In genomic region chr1:15965228-15965767, GRCh38 we compare ENCODE assay signal across 8 cellular contexts. TPM values are rescaled to one million over a fixed set of nuclear protein-coding genes. Genes with fewer than 3 reads are reported as not detected.
DNase-seq lines count a peak whose midpoint lies in the region; ATAC-seq and TF ChIP-seq lines count a peak whose summit lies in the region.

No MANE protein-coding gene starts in this region.

- peak; percentile 42 for DNase-seq in activated CD4-positive, alpha-beta T cell treated with anti-CD3 and anti-CD28 coated beads for 36 hours
- no peak for DNase-seq in activated CD4-positive, alpha-beta T cell treated with anti-CD3 and anti-CD28 coated beads, Interleukin-2, amount 50 U/mL, for 4 hours
- DNase-seq in left ventricle myocardium inferior = no peak
- DNase-seq in stomach = no peak
- DNase-seq in BE2C = no peak

- ATAC-seq in activated CD4-positive, alpha-beta T cell treated with anti-CD3 and anti-CD28 coated beads for 36 hours = peak; percentile 28
- ATAC-seq in GM19463 (IDR thresholded peaks at IDR 0.05; ENCODE audit: unreplicated experiment) (no peak), GM18511 (IDR thresholded peaks at IDR 0.05; ENCODE audit: unreplicated experiment) (no peak)

- peak overlapping the region; percentile 54 for H3K4me3 Mint-ChIP-seq in activated CD4-positive, alpha-beta T cell treated with anti-CD3 and anti-CD28 coated beads for 36 hours
- H3K4me3 Mint-ChIP-seq in activated naive CD4-positive, alpha-beta T cell treated with anti-CD3 and anti-CD28 coated beads, Interleukin-2, amount 50 U/mL, for 24 hours = peak overlapping the region; percentile 91

- no peaks in the 10 kb centered on the region for H3K9me3 Mint-ChIP-seq in activated CD4-positive, alpha-beta T cell treated with anti-CD3 and anti-CD28 coated beads for 36 hours (ENCODE audit: low read depth)
- no peaks in the 10 kb centered on the region for H3K9me3 Mint-ChIP-seq in activated naive CD4-positive, alpha-beta T cell treated with anti-CD3 and anti-CD28 coated beads, Interleukin-2, amount 50 U/mL, for 24 hours

- intact Hi-C loops in activated CD4-positive, alpha-beta T cell treated with anti-CD3 and anti-CD28 coated beads for 36 hours (cut with DNase I, micrococcal nuclease) = loop anchor here (1.0 to 10.0 kb wide), 5 partner anchors 14 to 730 kb away; partner anchors contain the start of gene CASP9 (in 1 of the 2)
- intact Hi-C loops in left ventricle myocardium inferior (cut with micrococcal nuclease) = no loop called here
- intact Hi-C loops in stomach (cut with DNase I; ENCODE audit: low total_unique reads) = no loop called here

- H3K27ac ChIP-seq in left ventricle myocardium inferior (replicated peaks) = peak overlapping the region; percentile 64
- H3K27ac ChIP-seq in stomach = peak overlapping the region in 4 of 5 donors; percentile 38 to 67 (median 58)

- TF ChIP-seq CTCF in left ventricle myocardium inferior (IDR thresholded peaks at IDR 0.05; ENCODE audit: borderline replicate concordance) (no peak), stomach (IDR thresholded peaks at IDR 0.05) (no peak), BE2C (IDR thresholded peaks at IDR 0.05; ENCODE audit: low read depth, low read length) (no peak)

- H3K27ac Mint-ChIP-seq in activated CD4-positive, alpha-beta T cell treated with anti-CD3 and anti-CD28 coated beads for 36 hours = peak overlapping the region; percentile 98
- H3K27ac Mint-ChIP-seq in activated naive CD4-positive, alpha-beta T cell treated with anti-CD3 and anti-CD28 coated beads, Interleukin-2, amount 50 U/mL, for 24 hours = peak overlapping the region; percentile 99

- H3K36me3 ChIP-seq in left ventricle myocardium inferior (peaks cover 20% of the 10 kb centered on the region), stomach (peaks cover 0 to 30% (median 29%) of the 10 kb centered on the region in 4 donors), BE2C (no peaks in the 10 kb centered on the region)

- no peaks in the 10 kb centered on the region for H3K9me3 ChIP-seq in left ventricle myocardium inferior (replicated peaks)
- no peaks in the 10 kb centered on the region for H3K9me3 ChIP-seq in stomach
- no peaks in the 10 kb centered on the region for H3K9me3 ChIP-seq in BE2C

- 39 to 45% (median 41%) methylated on average over 7 of the region's 7 CpGs for WGBS in stomach, 5 donors

- H3K27me3 ChIP-seq in left ventricle myocardium inferior (ENCODE audit: low read depth) (no peaks in the 10 kb centered on the region), stomach (no peaks in the 10 kb centered on the region), BE2C (no peaks in the 10 kb centered on the region)

- TF ChIP-seq POLR2A in stomach (IDR thresholded peaks at IDR 0.05) = no peak

- CTCF ChIA-PET in activated CD4-positive, alpha-beta T cell treated with anti-CD3 and anti-CD28 coated beads for 36 hours (lab: Charles Lee) = interaction anchor here (0.7 to 2.0 kb wide), 3 partner anchors 10 to 22 kb away, joined by 4 to 17 read pairs (median 8); partner anchors contain the start of gene ZBTB17

- TF ChIP-seq EP300 in stomach (IDR thresholded peaks at IDR 0.05) = no peak

- H3K4me3 ChIP-seq in left ventricle myocardium inferior (peak overlapping the region; percentile 28), stomach (no peak overlapping the region), BE2C (ENCODE audit: low read depth, low read length) (no peak overlapping the region)

- H3K4me1 ChIP-seq in left ventricle myocardium inferior (peaks cover 49% of the 10 kb centered on the region), stomach (peaks cover 13 to 62% (median 35%) of the 10 kb centered on the region in 4 donors), BE2C (no peaks in the 10 kb centered on the region)

- H3K36me3 Mint-ChIP-seq in activated CD4-positive, alpha-beta T cell treated with anti-CD3 and anti-CD28 coated beads for 36 hours (ENCODE audit: low read depth) = peaks cover 39% of the 10 kb centered on the region
- H3K36me3 Mint-ChIP-seq in activated naive CD4-positive, alpha-beta T cell treated with anti-CD3 and anti-CD28 coated beads, Interleukin-2, amount 50 U/mL, for 24 hours = peaks cover 14% of the 10 kb centered on the region

- H3K4me1 Mint-ChIP-seq in activated CD4-positive, alpha-beta T cell treated with anti-CD3 and anti-CD28 coated beads for 36 hours = peaks cover 87% of the 10 kb centered on the region
- peaks cover 86% of the 10 kb centered on the region for H3K4me1 Mint-ChIP-seq in activated naive CD4-positive, alpha-beta T cell treated with anti-CD3 and anti-CD28 coated beads, Interleukin-2, amount 50 U/mL, for 24 hours

- POLR2A ChIA-PET in activated CD4-positive, alpha-beta T cell treated with anti-CD3 and anti-CD28 coated beads for 36 hours (lab: Charles Lee) = interaction anchor here (1.0 to 5.1 kb wide), 6 partner anchors 10 to 131 kb away, joined by 3 to 77 read pairs (median 6); partner anchors contain the start of genes SPEN and ZBTB17

- no peaks in the 10 kb centered on the region for H3K27me3 Mint-ChIP-seq in activated CD4-positive, alpha-beta T cell treated with anti-CD3 and anti-CD28 coated beads for 36 hours
- no peaks in the 10 kb centered on the region for H3K27me3 Mint-ChIP-seq in activated naive CD4-positive, alpha-beta T cell treated with anti-CD3 and anti-CD28 coated beads, Interleukin-2, amount 50 U/mL, for 24 hours

RNA-seq across cellular contexts. Expression of gene ZBTB17, which starts 10.6 kb away (rescaled TPM):
- total RNA-seq in activated CD4-positive, alpha-beta T cell treated with anti-CD3 and anti-CD28 coated beads for 36 hours = 10 to 100 TPM; 47.7 to 48.3 TPM
- total RNA-seq in left ventricle myocardium inferior = 24.7 TPM
- total RNA-seq in stomach = 100 to 1,000 TPM in 1 of 5 donors, 10 to 100 TPM in 4; 13.0 to 136 (median 65.9) TPM
- 10 to 100 TPM; 40.7 to 46.3 (median 44.2) TPM for polyA plus RNA-seq in stomach
- polyA plus RNA-seq in BE2C (2012; ENCODE audit: insufficient read depth, insufficient read length, low read depth) = 73.4 TPM

RNA-seq across cellular contexts. Expression of gene SRARP, which starts 38.7 kb away (rescaled TPM):
- total RNA-seq in activated CD4-positive, alpha-beta T cell treated with anti-CD3 and anti-CD28 coated beads for 36 hours = not detected
- total RNA-seq in left ventricle myocardium inferior (1.0 TPM), stomach (not detected)
- polyA plus RNA-seq in stomach = under 1 TPM in 1 of 3 donors, not detected in 2; 0.75 TPM
- not detected for polyA plus RNA-seq in BE2C (2012; ENCODE audit: insufficient read depth, insufficient read length, low read depth)

RNA-seq across cellular contexts. Expression of gene HSPB7, which starts 52.5 kb away (rescaled TPM):
- total RNA-seq in activated CD4-positive, alpha-beta T cell treated with anti-CD3 and anti-CD28 coated beads for 36 hours = not detected
- total RNA-seq in left ventricle myocardium inferior = 4,061 TPM
- 10 to 100 TPM in 4 of 5 donors, 1 to 10 TPM in 1; 9.9 to 83.5 (median 32.1) TPM for total RNA-seq in stomach
- 10 to 100 TPM; 11.8 to 32.0 (median 14.2) TPM for polyA plus RNA-seq in stomach
- 1.8 TPM for polyA plus RNA-seq in BE2C (2012; ENCODE audit: insufficient read depth, insufficient read length, low read depth)

RNA-seq across cellular contexts. Expression of gene CLCNKA, which starts 56.5 kb away (rescaled TPM):
- not detected for total RNA-seq in activated CD4-positive, alpha-beta T cell treated with anti-CD3 and anti-CD28 coated beads for 36 hours
- 0.16 TPM for total RNA-seq in left ventricle myocardium inferior
- 10 to 100 TPM in 1 of 5 donors, 1 to 10 TPM in 1, under 1 TPM in 1, not detected in 2; 0.55 to 16.1 (median 5.1) TPM for total RNA-seq in stomach
- 1 to 10 TPM; 2.7 to 6.0 (median 3.9) TPM for polyA plus RNA-seq in stomach
- polyA plus RNA-seq in BE2C (2012; ENCODE audit: insufficient read depth, insufficient read length, low read depth) = 0.52 TPM

Comparison
In these comparisons a context has a peak if more than half of its experiments do, and no peak if none do; other contexts are left out.
1. RNA of gene HSPB7, which starts 52.5 kb away (total RNA-seq): 4,061 TPM in left ventricle myocardium inferior (single experiment); 9.9 to 83.5 TPM in stomach and not detected in activated CD4-positive, alpha-beta T cell treated with anti-CD3 and anti-CD28 coated beads for 36 hours; every median in the first group is over 10 times any median in the second.
2. intact Hi-C loops: an anchor here in activated CD4-positive, alpha-beta T cell treated with anti-CD3 and anti-CD28 coated beads for 36 hours (1.0 to 10.0 kb wide); none called in left ventricle myocardium inferior and stomach.